Comparison of ENCODE assay signal across 1 cellular context in genomic region chr1:109249654-109250401, GRCh38.
TF ChIP-seq lines count a peak whose summit lies in the region.

No MANE protein-coding gene starts in this region.

TF ChIP-seq in K562, 482 proteins besides CTCF, POLR2A, EP300 and RAD21 (continued from another document and continues in another):
- no peak for TF ChIP-seq ARID4B (CRISPR knock-in tag; IDR thresholded peaks at IDR 0.05)
- no peak for TF ChIP-seq ZNF140 (CRISPR knock-in tag; IDR thresholded peaks at IDR 0.05)
- TF ChIP-seq YBX1 (IDR thresholded peaks at IDR 0.05), result no peak
- TF ChIP-seq ZNF449 (CRISPR knock-in tag; IDR thresholded peaks at IDR 0.05), result no peak
- TF ChIP-seq NONO (IDR thresholded peaks at IDR 0.05; ENCODE audit: low read depth in 2 of 2, low read length in 1 of 2), result peak in 1 of 2 experiments; percentile 52; a peak in 1 of 4 replicates
- no peak for TF ChIP-seq COPS2 (conservative IDR thresholded peaks at IDR 0.05)
- TF ChIP-seq ZHX1 (conservative IDR thresholded peaks at IDR 0.05; ENCODE audit: low read length), result no peak
- TF ChIP-seq GTF2A2 (tag; IDR thresholded peaks at IDR 0.05), result no peak
- no peak for TF ChIP-seq ZBTB17 (CRISPR knock-in tag; IDR thresholded peaks at IDR 0.05)
- TF ChIP-seq ZBTB12 (CRISPR knock-in tag; IDR thresholded peaks at IDR 0.05), result no peak
- TF ChIP-seq ZNF740 (CRISPR knock-in tag; IDR thresholded peaks at IDR 0.05), result no peak
- TF ChIP-seq ZNF740 (tag; IDR thresholded peaks at IDR 0.05), result no peak
- TF ChIP-seq POLR2H (tag; IDR thresholded peaks at IDR 0.05; ENCODE audit: low read depth), result no peak
- no peak for TF ChIP-seq ZNF311 (CRISPR knock-in tag; IDR thresholded peaks at IDR 0.05)
- no peak for TF ChIP-seq ID3 (CRISPR knock-in tag; IDR thresholded peaks at IDR 0.05)
- TF ChIP-seq ID3 (tag; IDR thresholded peaks at IDR 0.05), result no peak
- no peak for TF ChIP-seq ZNF253 (CRISPR knock-in tag; conservative IDR thresholded peaks at IDR 0.05)
- TF ChIP-seq CEBPB (tag; IDR thresholded peaks at IDR 0.05), result no peak
- TF ChIP-seq MXI1 (IDR thresholded peaks at IDR 0.05; ENCODE audit: low read depth, low read length), result no peak
- no peak for TF ChIP-seq TAF15 (IDR thresholded peaks at IDR 0.05; ENCODE audit: low read depth, low read length)
- no peak for TF ChIP-seq PRPF4 (IDR thresholded peaks at IDR 0.05; ENCODE audit: insufficient read depth, low read depth, low read length, poor library complexity, severe bottlenecking)
- TF ChIP-seq UBTF (IDR thresholded peaks at IDR 0.05; ENCODE audit: borderline replicate concordance in 1 of 2, low read depth in 2 of 2, low read length in 2 of 2), result 0 out of 4 replicates have a peak, but pooled peaks of 1 of the 2 experiments have one; percentile 14
- TF ChIP-seq L3MBTL2 (IDR thresholded peaks at IDR 0.05), result peak; percentile 47
- no peak for TF ChIP-seq ZBED1 (IDR thresholded peaks at IDR 0.05)
- no peak for TF ChIP-seq RFX5 (IDR thresholded peaks at IDR 0.05; ENCODE audit: low read depth, low read length)
- TF ChIP-seq TRIM28 (IDR thresholded peaks at IDR 0.05), result no peak
- TF ChIP-seq CXXC5 (CRISPR knock-in tag; IDR thresholded peaks at IDR 0.05), result peak; percentile 40; the same call in 1 of the 2 replicates
- no peak for TF ChIP-seq TBP (optimal IDR thresholded peaks at IDR 0.05; ENCODE audit: low read depth, low read length)
- no peak for TF ChIP-seq SIX5 (IDR thresholded peaks at IDR 0.05; ENCODE audit: borderline replicate concordance in 1 of 2, insufficient read depth in 1 of 2, low read depth in 1 of 2, low read length in 2 of 2)
- TF ChIP-seq THAP12 (CRISPR knock-in tag; IDR thresholded peaks at IDR 0.05), result peak; percentile 33; the same call in 1 of the 2 replicates
- TF ChIP-seq DPF2 (IDR thresholded peaks at IDR 0.05), result no peak
- TF ChIP-seq TCFL5 (CRISPR knock-in tag; conservative IDR thresholded peaks at IDR 0.05), result no peak
- TF ChIP-seq LCOR (CRISPR knock-in tag; IDR thresholded peaks at IDR 0.05), result no peak
- no peak for TF ChIP-seq ATF1 (CRISPR knock-in tag; IDR thresholded peaks at IDR 0.05)
- no peak for TF ChIP-seq ATF1 (tag; IDR thresholded peaks at IDR 0.05)
- no peak for TF ChIP-seq MCM2 (IDR thresholded peaks at IDR 0.05; ENCODE audit: low read depth)
- no peak for TF ChIP-seq STAT5B (CRISPR knock-in tag; IDR thresholded peaks at IDR 0.05)
- no peak for TF ChIP-seq ZBTB11 (CRISPR knock-in tag; IDR thresholded peaks at IDR 0.05)
- TF ChIP-seq NKRF (IDR thresholded peaks at IDR 0.05; ENCODE audit: borderline replicate concordance), result no peak
- no peak for TF ChIP-seq ZNF146 (CRISPR knock-in tag; IDR thresholded peaks at IDR 0.05; ENCODE audit: unreplicated experiment)
- TF ChIP-seq ZNF785 (CRISPR knock-in tag; IDR thresholded peaks at IDR 0.05), result no peak
- TF ChIP-seq ERF (CRISPR knock-in tag; IDR thresholded peaks at IDR 0.05), result no peak
